ENCODE assay signal across 1 cellular context in the genomic region with DNA sequence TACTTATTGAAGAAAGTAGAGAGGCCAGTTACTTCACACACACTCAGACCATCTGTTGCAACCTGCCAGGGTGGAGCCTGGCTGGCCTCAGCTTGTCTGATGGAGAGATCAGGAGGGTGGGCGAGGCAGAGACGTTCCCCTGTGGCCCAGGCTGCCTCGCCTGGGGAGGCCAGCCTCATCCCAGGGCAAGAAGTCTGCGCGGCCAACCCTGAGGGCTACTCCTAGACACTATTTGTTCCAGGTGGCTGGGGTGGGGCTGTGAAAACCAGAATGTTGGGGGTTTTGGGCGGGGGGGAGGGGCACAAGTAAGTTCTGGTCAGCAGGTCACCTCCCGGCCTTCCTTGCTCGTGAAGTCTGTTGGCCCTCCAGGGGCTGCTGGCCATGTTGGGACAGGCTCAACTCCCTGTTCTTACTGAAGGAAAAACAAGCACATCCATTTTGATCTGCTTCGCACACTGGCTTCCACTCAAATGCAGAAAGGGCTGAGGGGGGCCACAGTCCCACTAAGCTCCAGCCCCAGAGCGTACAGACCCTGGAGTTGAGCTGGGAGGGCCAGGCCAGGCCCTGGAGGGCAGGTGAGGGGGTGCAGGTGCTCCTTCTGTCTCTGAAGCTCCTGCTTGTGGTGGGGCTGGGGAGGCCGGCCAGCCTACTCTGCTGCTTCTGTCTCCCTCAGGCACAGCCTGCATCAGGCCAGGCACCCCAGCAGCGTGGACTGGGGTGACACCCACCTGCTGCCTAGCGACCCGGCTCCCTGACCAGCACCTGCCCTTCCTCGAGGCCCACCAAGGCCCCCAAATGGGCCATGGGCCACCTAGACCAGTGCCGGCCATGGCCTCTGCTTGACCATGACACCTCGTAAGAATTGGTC.
TF ChIP-seq lines count a peak whose summit lies in the region.

No MANE protein-coding gene starts in this region.

TF ChIP-seq in K562, 482 proteins besides CTCF, POLR2A, EP300 and RAD21:
- TF ChIP-seq POLR2G (IDR thresholded peaks at IDR 0.05; ENCODE audit: low read depth, low read length) = peak; percentile 5
- TF ChIP-seq, protein P1, sequence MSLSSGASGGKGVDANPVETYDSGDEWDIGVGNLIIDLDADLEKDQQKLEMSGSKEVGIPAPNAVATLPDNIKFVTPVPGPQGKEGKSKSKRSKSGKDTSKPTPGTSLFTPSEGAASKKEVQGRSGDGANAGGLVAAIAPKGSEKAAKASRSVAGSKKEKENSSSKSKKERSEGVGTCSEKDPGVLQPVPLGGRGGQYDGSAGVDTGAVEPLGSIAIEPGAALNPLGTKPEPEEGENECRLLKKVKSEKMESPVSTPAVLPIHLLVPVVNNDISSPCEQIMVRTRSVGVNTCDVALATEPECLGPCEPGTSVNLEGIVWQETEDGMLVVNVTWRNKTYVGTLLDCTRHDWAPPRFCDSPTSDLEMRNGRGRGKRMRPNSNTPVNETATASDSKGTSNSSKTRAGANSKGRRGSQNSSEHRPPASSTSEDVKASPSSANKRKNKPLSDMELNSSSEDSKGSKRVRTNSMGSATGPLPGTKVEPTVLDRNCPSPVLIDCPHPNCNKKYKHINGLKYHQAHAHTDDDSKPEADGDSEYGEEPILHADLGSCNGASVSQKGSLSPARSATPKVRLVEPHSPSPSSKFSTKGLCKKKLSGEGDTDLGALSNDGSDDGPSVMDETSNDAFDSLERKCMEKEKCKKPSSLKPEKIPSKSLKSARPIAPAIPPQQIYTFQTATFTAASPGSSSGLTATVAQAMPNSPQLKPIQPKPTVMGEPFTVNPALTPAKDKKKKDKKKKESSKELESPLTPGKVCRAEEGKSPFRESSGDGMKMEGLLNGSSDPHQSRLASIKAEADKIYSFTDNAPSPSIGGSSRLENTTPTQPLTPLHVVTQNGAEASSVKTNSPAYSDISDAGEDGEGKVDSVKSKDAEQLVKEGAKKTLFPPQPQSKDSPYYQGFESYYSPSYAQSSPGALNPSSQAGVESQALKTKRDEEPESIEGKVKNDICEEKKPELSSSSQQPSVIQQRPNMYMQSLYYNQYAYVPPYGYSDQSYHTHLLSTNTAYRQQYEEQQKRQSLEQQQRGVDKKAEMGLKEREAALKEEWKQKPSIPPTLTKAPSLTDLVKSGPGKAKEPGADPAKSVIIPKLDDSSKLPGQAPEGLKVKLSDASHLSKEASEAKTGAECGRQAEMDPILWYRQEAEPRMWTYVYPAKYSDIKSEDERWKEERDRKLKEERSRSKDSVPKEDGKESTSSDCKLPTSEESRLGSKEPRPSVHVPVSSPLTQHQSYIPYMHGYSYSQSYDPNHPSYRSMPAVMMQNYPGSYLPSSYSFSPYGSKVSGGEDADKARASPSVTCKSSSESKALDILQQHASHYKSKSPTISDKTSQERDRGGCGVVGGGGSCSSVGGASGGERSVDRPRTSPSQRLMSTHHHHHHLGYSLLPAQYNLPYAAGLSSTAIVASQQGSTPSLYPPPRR (CRISPR knock-in tag; IDR thresholded peaks at IDR 0.05; ENCODE audit: borderline replicate concordance) = no peak
- TF ChIP-seq, protein P2, sequence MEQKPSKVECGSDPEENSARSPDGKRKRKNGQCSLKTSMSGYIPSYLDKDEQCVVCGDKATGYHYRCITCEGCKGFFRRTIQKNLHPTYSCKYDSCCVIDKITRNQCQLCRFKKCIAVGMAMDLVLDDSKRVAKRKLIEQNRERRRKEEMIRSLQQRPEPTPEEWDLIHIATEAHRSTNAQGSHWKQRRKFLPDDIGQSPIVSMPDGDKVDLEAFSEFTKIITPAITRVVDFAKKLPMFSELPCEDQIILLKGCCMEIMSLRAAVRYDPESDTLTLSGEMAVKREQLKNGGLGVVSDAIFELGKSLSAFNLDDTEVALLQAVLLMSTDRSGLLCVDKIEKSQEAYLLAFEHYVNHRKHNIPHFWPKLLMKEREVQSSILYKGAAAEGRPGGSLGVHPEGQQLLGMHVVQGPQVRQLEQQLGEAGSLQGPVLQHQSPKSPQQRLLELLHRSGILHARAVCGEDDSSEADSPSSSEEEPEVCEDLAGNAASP (IDR thresholded peaks at IDR 0.05) = no peak
TF ChIP-seq in K562: peak in this region for 1.
